ENCODE assay signal across 1 cellular context in the genomic region with DNA sequence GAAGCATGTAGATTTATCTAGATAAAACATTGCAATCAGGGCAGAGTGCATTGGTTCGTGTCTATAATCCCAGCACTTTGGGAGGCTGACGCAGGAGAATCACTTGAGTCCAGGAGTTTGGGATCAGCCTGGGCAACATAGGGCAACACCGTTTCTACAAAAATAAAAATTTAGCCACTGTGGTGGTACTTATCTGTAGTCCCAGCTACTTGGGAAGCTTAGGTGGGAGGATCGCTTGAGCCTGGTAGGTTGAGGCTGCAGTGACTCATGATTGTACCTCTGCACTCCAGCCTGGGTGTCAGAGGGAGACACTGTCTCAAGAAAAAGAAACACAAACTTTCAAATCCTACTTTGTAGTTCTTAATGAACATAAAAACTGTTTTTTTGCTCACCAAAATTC.
TF ChIP-seq lines count a peak whose summit lies in the region.

No MANE protein-coding gene starts in this region.

TF ChIP-seq in IMR-90, 13 proteins besides CTCF, POLR2A, EP300 and RAD21 (continued from another document):
- TF ChIP-seq CHD1 (IDR thresholded peaks at IDR 0.05; ENCODE audit: low read depth, low read length) (no peak), SMC3 (IDR thresholded peaks at IDR 0.05; ENCODE audit: low read depth, low read length) (no peak)
